In genomic region chr4:2745981-2746806, GRCh38 we compare ENCODE assay signal across 9 cellular contexts. TPM values are rescaled to one million over a fixed set of nuclear protein-coding genes. Genes with fewer than 3 reads are reported as not detected.
DNase-seq lines count a peak whose midpoint lies in the region; ATAC-seq, FAIRE-seq and TF ChIP-seq lines count a peak whose summit lies in the region.
"Had no signal": no experiment of that assay in that cellular context is flagged by ENCODE, and none has a peak within 500 bp of the region (broad histone marks: within the 10 kb centered on the region; RNA-seq: fewer than 3 reads in every experiment).

No MANE protein-coding gene starts in this region.

- TF ChIP-seq RAD21 in A549 (conservative IDR thresholded peaks at IDR 0.05 in 1 of 2, IDR thresholded peaks at IDR 0.05 in 1 of 2), result no peak

- H3K4me1 Mint-ChIP-seq in nephron progenitor cell, result peaks cover 22% of the 10 kb centered on the region
- H3K4me1 Mint-ChIP-seq: nephron had no signal

- FAIRE-seq in A549 (lab: Jason Lieb, UNC), result no peak

- CTCF ChIA-PET in A549 (lab: Yijun Ruan, JAX), result interaction anchor here (0.6 kb wide), 1 partner anchor 114 kb away, joined by 3 read pairs; no protein-coding TSS in a partner anchor

- peak overlapping the region; percentile 36; the same call in 1 of the 3 replicates for H3K4me2 ChIP-seq in A549

- no peak for TF ChIP-seq CTCF in A549 (IDR thresholded peaks at IDR 0.05)
- no peak for TF ChIP-seq CTCF in VCaP (conservative IDR thresholded peaks at IDR 0.05)
- no peak for TF ChIP-seq CTCF in cardiac fibroblast (IDR thresholded peaks at IDR 0.05; ENCODE audit: low read depth, low read length)
- TF ChIP-seq CTCF in nephron progenitor cell (IDR thresholded peaks at IDR 0.05), result no peak

- H3K27ac Mint-ChIP-seq in nephron progenitor cell, result peak overlapping the region; percentile 74
- H3K27ac Mint-ChIP-seq: nephron had no signal

- TF ChIP-seq EP300 in A549 (IDR thresholded peaks at IDR 0.05), result no peak

- peaks cover 23% of the 10 kb centered on the region for H3K36me3 Mint-ChIP-seq in nephron progenitor cell (ENCODE audit: low read depth)

- DNase-seq in A549 (ENCODE audit: low read depth in 1 of 2, low spot score in 1 of 2), result peak; percentile 34 to 36
- peak; percentile 16 to 82 for DNase-seq in cardiac fibroblast (ENCODE audit: low read depth in 2 of 2)
- DNase-seq in nephron progenitor cell, result no peak
- no peak for DNase-seq in NCI-H2227 (lab: John Stamatoyannopoulos, UW; ENCODE audit: unreplicated experiment)
- no peak for DNase-seq in NCI-H2171 (lab: John Stamatoyannopoulos, UW)

- WGBS in A549 (ENCODE audit: missing lambda C conversion rate), result 50% methylated on average over 13 of the region's 21 CpGs

- H3K4me1 ChIP-seq in A549, result peaks cover 20% of the 10 kb centered on the region

- H3K4me3 Mint-ChIP-seq in nephron progenitor cell, result no peak overlapping the region
- H3K4me3 Mint-ChIP-seq: nephron had no signal

- no peak for TF ChIP-seq POLR2A in A549 (IDR thresholded peaks at IDR 0.05; ENCODE audit: low read length)

- POLR2A ChIA-PET in A549 (lab: Yijun Ruan, JAX), result no interaction called here

- H3K27ac ChIP-seq in A549, result peak overlapping the region in 1 of 2 experiments; percentile 57; a peak in 3 of 6 replicates
- peak overlapping the region; percentile 50 for H3K27ac ChIP-seq in VCaP

- H3K27me3 Mint-ChIP-seq in nephron progenitor cell (ENCODE audit: low read depth, poor library complexity), result peaks cover 4% of the 10 kb centered on the region

- H3K4me3 ChIP-seq in A549 (no peak overlapping the region), cardiac fibroblast (replicated peaks in 1 of 2; ENCODE audit: low read depth in 2 of 2, low read length in 2 of 2) (no peak overlapping the region)

- no peaks in the 10 kb centered on the region for H3K9me3 ChIP-seq in A549

- ATAC-seq in A549 (peak; percentile 61 to 62; a peak in 4 of 6 replicates), GM19043 (IDR thresholded peaks at IDR 0.05; ENCODE audit: low read depth, unreplicated experiment) (peak; percentile 88), HG03196 (IDR thresholded peaks at IDR 0.05; ENCODE audit: unreplicated experiment) (peak; percentile 85)

- no peaks in the 10 kb centered on the region for H3K9me3 Mint-ChIP-seq in nephron progenitor cell
- H3K9me3 Mint-ChIP-seq: nephron had no signal

TF ChIP-seq in A549, 52 proteins besides CTCF, POLR2A, EP300 and RAD21:
- TF ChIP-seq JUN (IDR thresholded peaks at IDR 0.05), result no peak

RNA-seq across cellular contexts. Expression of gene TNIP2, which starts 9.9 kb away (rescaled TPM):
- polyA plus RNA-seq in A549 (2011; rRNA removed), result 17.3 and 20.0 TPM in 2 replicates
- polyA plus RNA-seq in A549 (2012; cell fraction: cytosol; rRNA removed), result 40.9 and 41.7 TPM in 2 replicates
- 62.1 and 67.4 TPM in 2 replicates for polyA plus RNA-seq in A549 (2012; cell fraction: nucleus; rRNA removed)
- 24.0 to 28.1 TPM (median 27.9 TPM) in 3 replicates for polyA plus RNA-seq in A549 (2017; fragmentation: RNase III; extraction: RNeasy Plus Mini Kit Qiagen cat#74134 plus additional on column Dnase treatment)
- polyA minus RNA-seq in A549 (2011; rRNA and poly(A)+ RNA removed), result 9.0 and 11.3 TPM in 2 replicates

RNA-seq across cellular contexts. Expression of gene SH3BP2, which starts 46.7 kb away (rescaled TPM):
- 6.0 and 7.1 TPM in 2 replicates for polyA plus RNA-seq in A549 (2011; rRNA removed)
- 3.6 and 4.0 TPM in 2 replicates for polyA plus RNA-seq in A549 (2012; cell fraction: cytosol; rRNA removed)
- 20.6 and 22.1 TPM in 2 replicates for polyA plus RNA-seq in A549 (2012; cell fraction: nucleus; rRNA removed)
- 3.3 to 5.1 TPM (median 4.4 TPM) in 3 replicates for polyA plus RNA-seq in A549 (2017; fragmentation: RNase III; extraction: RNeasy Plus Mini Kit Qiagen cat#74134 plus additional on column Dnase treatment)
- polyA minus RNA-seq in A549 (2011; rRNA and poly(A)+ RNA removed), result 13.7 and 18.5 TPM in 2 replicates

Comparison
In these comparisons a context has a peak if more than half of its experiments do, and no peak if none do; other contexts are left out.
1. DNase-seq: peak in A549 (2 of 2) and cardiac fibroblast (2 of 2); none in nephron progenitor cell (single experiment), NCI-H2227 (single experiment) and NCI-H2171 (single experiment).
2. Peak in every context shown above with its lines, with median percentiles within 50 percentile points of each other: ATAC-seq.